1 cellular context compared by ENCODE assay signal in genomic region chr17:16584273-16584995, GRCh38.
A peak's percentile ranks its signal among the peaks of the same experiment; 100 is the strongest.
TF ChIP-seq lines count a peak whose summit lies in the region.

No MANE protein-coding gene starts in this region.

TF ChIP-seq in HepG2, 621 proteins besides CTCF, POLR2A, EP300 and RAD21 (continued from another document and continues in another):
- TF ChIP-seq ZNF318 (CRISPR knock-in tag; IDR thresholded peaks at IDR 0.05) (0 out of 2 replicates have a peak, but pooled peaks have one; percentile 27), ZNF543 (CRISPR knock-in tag; IDR thresholded peaks at IDR 0.05) (no peak), ZNF331 (CRISPR knock-in tag; IDR thresholded peaks at IDR 0.05) (0 out of 2 replicates have a peak, but pooled peaks have one; percentile 38), NFRKB (IDR thresholded peaks at IDR 0.05) (no peak), GFI1 (CRISPR knock-in tag; IDR thresholded peaks at IDR 0.05; ENCODE audit: borderline replicate concordance) (no peak), ATF2 (CRISPR knock-in tag; IDR thresholded peaks at IDR 0.05) (peak; percentile 52; the same call in 1 of the 2 replicates), CENPX (CRISPR knock-in tag; IDR thresholded peaks at IDR 0.05) (no peak), ZNF775 (CRISPR knock-in tag; IDR thresholded peaks at IDR 0.05; ENCODE audit: borderline replicate concordance) (no peak), ZNF329 (CRISPR knock-in tag; IDR thresholded peaks at IDR 0.05; ENCODE audit: low read depth) (no peak), ZNF24 (IDR thresholded peaks at IDR 0.05) (no peak), ZNF572 (CRISPR knock-in tag; IDR thresholded peaks at IDR 0.05) (no peak), ZNF138 (CRISPR knock-in tag; IDR thresholded peaks at IDR 0.05; ENCODE audit: low read depth) (no peak), ZNF431 (CRISPR knock-in tag; IDR thresholded peaks at IDR 0.05; ENCODE audit: borderline replicate concordance, low read depth) (no peak), ZNF614 (CRISPR knock-in tag; IDR thresholded peaks at IDR 0.05; ENCODE audit: borderline replicate concordance) (peak; percentile 50; the same call in 1 of the 2 replicates), ZEB1 (IDR thresholded peaks at IDR 0.05; ENCODE audit: insufficient replicate concordance, low read depth) (no peak), ZKSCAN8 (CRISPR knock-in tag; IDR thresholded peaks at IDR 0.05; ENCODE audit: borderline replicate concordance) (peak; percentile 20; the same call in 1 of the 2 replicates), AHDC1 (CRISPR knock-in tag; IDR thresholded peaks at IDR 0.05; ENCODE audit: borderline replicate concordance) (no peak), MIER3 (CRISPR knock-in tag; IDR thresholded peaks at IDR 0.05; ENCODE audit: borderline replicate concordance) (0 out of 2 replicates have a peak, but pooled peaks have one; percentile 33), E2F2 (CRISPR knock-in tag; IDR thresholded peaks at IDR 0.05; ENCODE audit: borderline replicate concordance) (no peak), SALL2 (CRISPR knock-in tag; IDR thresholded peaks at IDR 0.05) (no peak), ZNF800 (CRISPR knock-in tag; IDR thresholded peaks at IDR 0.05) (no peak), ZNF563 (CRISPR knock-in tag; IDR thresholded peaks at IDR 0.05) (no peak), TEAD3 (CRISPR knock-in tag; optimal IDR thresholded peaks at IDR 0.05; ENCODE audit: borderline replicate concordance) (peak; percentile 60), SCMH1 (CRISPR knock-in tag; IDR thresholded peaks at IDR 0.05; ENCODE audit: borderline replicate concordance) (no peak), ZNF713 (CRISPR knock-in tag; IDR thresholded peaks at IDR 0.05) (no peak), HOXA7 (CRISPR knock-in tag; IDR thresholded peaks at IDR 0.05) (no peak), ZBTB14 (CRISPR knock-in tag; IDR thresholded peaks at IDR 0.05) (no peak), BRD4 (CRISPR knock-in tag; IDR thresholded peaks at IDR 0.05) (no peak), SMAD3 (CRISPR knock-in tag; IDR thresholded peaks at IDR 0.05) (no peak), BHLHE40 (IDR thresholded peaks at IDR 0.05; ENCODE audit: low read length) (peak; percentile 74), YY1 (IDR thresholded peaks at IDR 0.05; ENCODE audit: insufficient read depth, insufficient replicate concordance, low read depth, low read length) (peak; percentile 27), KMT2A (CRISPR knock-in tag; IDR thresholded peaks at IDR 0.05) (peak; percentile 54; the same call in 1 of the 2 replicates), ZNF589 (CRISPR knock-in tag; conservative IDR thresholded peaks at IDR 0.05) (0 out of 2 replicates have a peak, but pooled peaks have one; percentile 41), PATZ1 (CRISPR knock-in tag; IDR thresholded peaks at IDR 0.05) (peak; percentile 33; the same call in 1 of the 2 replicates)
